In the genomic region with DNA sequence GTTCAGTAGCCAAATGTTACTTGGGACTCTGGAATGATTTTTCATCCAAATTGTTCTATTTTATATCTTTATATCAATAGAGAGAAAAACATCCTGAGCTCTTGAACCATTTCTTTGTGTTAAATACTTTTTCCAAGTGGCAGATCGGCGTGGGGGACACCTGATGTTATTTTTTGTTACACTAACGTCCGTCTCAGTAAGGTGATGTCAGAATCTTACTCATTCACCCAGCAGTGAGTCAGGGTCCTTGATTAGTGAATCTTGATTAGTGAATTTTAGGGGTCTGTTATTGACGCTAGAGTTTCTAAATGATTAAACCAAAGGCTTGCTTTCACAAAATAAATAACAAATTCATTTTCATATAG, we compare ENCODE assay signal across 9 cellular contexts. TPM values are rescaled to one million over a fixed set of nuclear protein-coding genes. Genes with fewer than 3 reads are reported as not detected.
DNase-seq lines count a peak whose midpoint lies in the region; ATAC-seq, FAIRE-seq and TF ChIP-seq lines count a peak whose summit lies in the region.
"Had no signal": no experiment of that assay in that cellular context is flagged by ENCODE, and none has a peak within 500 bp of the region (broad histone marks: within the 10 kb centered on the region; RNA-seq: fewer than 3 reads in every experiment).

No MANE protein-coding gene starts in this region.

- H3K27ac Mint-ChIP-seq in stimulated activated effector memory CD8-positive, alpha-beta T cell treated with anti-CD3 and anti-CD28 coated beads, Interleukin-12 subunit alpha, Interleukin-12 subunit beta, amount 100 ng/mL, for 72 hours, result peak overlapping the region; percentile 83

- TF ChIP-seq CTCF in WERI-Rb-1 (IDR thresholded peaks at IDR 0.05; ENCODE audit: low read depth, low read length) (no peak), hepatocyte (IDR thresholded peaks at IDR 0.05; ENCODE audit: poor library complexity) (no peak)

- peaks cover 3% of the 10 kb centered on the region for H3K9me3 Mint-ChIP-seq in stimulated activated effector memory CD8-positive, alpha-beta T cell treated with anti-CD3 and anti-CD28 coated beads, Interleukin-12 subunit alpha, Interleukin-12 subunit beta, amount 100 ng/mL, for 72 hours

- H3K79me2 ChIP-seq in hepatocyte, result peaks cover 60% of the 10 kb centered on the region

- no peaks in the 10 kb centered on the region for H3K9me3 ChIP-seq in WERI-Rb-1 (ENCODE audit: severe bottlenecking)
- H3K9me3 ChIP-seq in hepatocyte (ENCODE audit: low read depth), result no peaks in the 10 kb centered on the region
- H3K9me3 ChIP-seq: adrenal gland had no signal

- H3K4me1 ChIP-seq in hepatocyte (ENCODE audit: insufficient read depth), result peaks cover 11% of the 10 kb centered on the region

- peaks cover 58% of the 10 kb centered on the region for H4K20me1 ChIP-seq in hepatocyte (ENCODE audit: insufficient read depth, poor library complexity, severe bottlenecking)

- no peak for FAIRE-seq in RCC 7860 (lab: Jason Lieb, UNC)

- no peaks in the 10 kb centered on the region for H3K27me3 ChIP-seq in WERI-Rb-1 (ENCODE audit: insufficient read depth, low read depth, severe bottlenecking)
- H3K27me3 ChIP-seq in hepatocyte, result no peaks in the 10 kb centered on the region
- H3K27me3 ChIP-seq: adrenal gland had no signal

- H3K27ac ChIP-seq in WERI-Rb-1 (peak overlapping the region; percentile 99), hepatocyte (peak overlapping the region; percentile 98)

- H3K4me3 ChIP-seq in WERI-Rb-1 (ENCODE audit: low read depth, low read length) (peak overlapping the region; percentile 84), hepatocyte (peak overlapping the region; percentile 62)

- peak; percentile 27 for DNase-seq in NCI-H2171 treated with DMSO at 0.1 percent for 48 hours (lab: John Stamatoyannopoulos, UW)
- DNase-seq in NCI-H2171 (lab: John Stamatoyannopoulos, UW), result no peak
- DNase-seq in WERI-Rb-1, result no peak
- peak; percentile 15 for DNase-seq in hepatocyte (ENCODE audit: low spot score)
- DNase-seq in stimulated activated effector memory CD8-positive, alpha-beta T cell treated with anti-CD3 and anti-CD28 coated beads, Interleukin-12 subunit alpha, Interleukin-12 subunit beta, amount 100 ng/mL, for 72 hours (ENCODE audit: low spot score in 2 of 2), result no peak
- DNase-seq in H4 (ENCODE audit: low spot score), result no peak
- DNase-seq in RCC 7860 (ENCODE audit: low spot score), result no peak

- H3K4me2 ChIP-seq in hepatocyte, result peak overlapping the region; percentile 92

- H3K4me3 Mint-ChIP-seq in stimulated activated effector memory CD8-positive, alpha-beta T cell treated with anti-CD3 and anti-CD28 coated beads, Interleukin-12 subunit alpha, Interleukin-12 subunit beta, amount 100 ng/mL, for 72 hours, result peak overlapping the region; percentile 82

- H3K4me1 Mint-ChIP-seq in stimulated activated effector memory CD8-positive, alpha-beta T cell treated with anti-CD3 and anti-CD28 coated beads, Interleukin-12 subunit alpha, Interleukin-12 subunit beta, amount 100 ng/mL, for 72 hours, result peaks cover 55% of the 10 kb centered on the region

- WGBS in hepatocyte (ENCODE audit: low lambda C conversion rate, missing lambda C conversion rate), result 40% methylated on average over 5 of the region's 5 CpGs

- H3K36me3 ChIP-seq in WERI-Rb-1 (peaks cover 18% of the 10 kb centered on the region), hepatocyte (replicated peaks; ENCODE audit: insufficient read depth, low read depth) (no peaks in the 10 kb centered on the region)
- H3K36me3 ChIP-seq: adrenal gland had no signal

- H3K9me2 ChIP-seq in hepatocyte (replicated peaks; ENCODE audit: insufficient read depth), result no peaks in the 10 kb centered on the region

- H3K36me3 Mint-ChIP-seq in stimulated activated effector memory CD8-positive, alpha-beta T cell treated with anti-CD3 and anti-CD28 coated beads, Interleukin-12 subunit alpha, Interleukin-12 subunit beta, amount 100 ng/mL, for 72 hours, result peaks cover 24% of the 10 kb centered on the region

- ATAC-seq in stimulated activated effector memory CD8-positive, alpha-beta T cell treated with anti-CD3 and anti-CD28 coated beads, Interleukin-12 subunit alpha, Interleukin-12 subunit beta, amount 100 ng/mL, for 72 hours, result no peak
- ATAC-seq in GM19328 (IDR thresholded peaks at IDR 0.05; ENCODE audit: unreplicated experiment), result no peak

- no peak overlapping the region for H2AFZ ChIP-seq in hepatocyte

RNA-seq across cellular contexts. Expression of a gene that starts 1.7 kb away (rescaled TPM):
- 52.9 and 62.3 TPM in 2 replicates for total RNA-seq in hepatocyte
- polyA plus RNA-seq in hepatocyte, result 6.9 and 8.3 TPM in 2 replicates
- total RNA-seq in H4 (2014; rRNA removed; shearing (Covaris generic)), result 27.1 and 35.8 TPM in 2 replicates

RNA-seq across cellular contexts. Expression of a gene that starts 37.7 kb away (rescaled TPM):
- total RNA-seq in hepatocyte, result 51.6 and 60.1 TPM in 2 replicates
- polyA plus RNA-seq in hepatocyte, result 45.0 and 45.9 TPM in 2 replicates
- total RNA-seq in H4 (2014; rRNA removed; shearing (Covaris generic)), result 12.9 and 16.2 TPM in 2 replicates

Comparison
In these comparisons a context has a peak if more than half of its experiments do, and no peak if none do; other contexts are left out.
1. DNase-seq: peak in NCI-H2171 treated with DMSO at 0.1 percent for 48 hours (single experiment) and hepatocyte (single experiment); none in NCI-H2171 (single experiment), WERI-Rb-1 (single experiment), stimulated activated effector memory CD8-positive, alpha-beta T cell treated with anti-CD3 and anti-CD28 coated beads, Interleukin-12 subunit alpha, Interleukin-12 subunit beta, amount 100 ng/mL, for 72 hours (0 of 2), H4 (single experiment) and RCC 7860 (single experiment).